ENCODE assay signal across 25 cellular contexts in the genomic region with DNA sequence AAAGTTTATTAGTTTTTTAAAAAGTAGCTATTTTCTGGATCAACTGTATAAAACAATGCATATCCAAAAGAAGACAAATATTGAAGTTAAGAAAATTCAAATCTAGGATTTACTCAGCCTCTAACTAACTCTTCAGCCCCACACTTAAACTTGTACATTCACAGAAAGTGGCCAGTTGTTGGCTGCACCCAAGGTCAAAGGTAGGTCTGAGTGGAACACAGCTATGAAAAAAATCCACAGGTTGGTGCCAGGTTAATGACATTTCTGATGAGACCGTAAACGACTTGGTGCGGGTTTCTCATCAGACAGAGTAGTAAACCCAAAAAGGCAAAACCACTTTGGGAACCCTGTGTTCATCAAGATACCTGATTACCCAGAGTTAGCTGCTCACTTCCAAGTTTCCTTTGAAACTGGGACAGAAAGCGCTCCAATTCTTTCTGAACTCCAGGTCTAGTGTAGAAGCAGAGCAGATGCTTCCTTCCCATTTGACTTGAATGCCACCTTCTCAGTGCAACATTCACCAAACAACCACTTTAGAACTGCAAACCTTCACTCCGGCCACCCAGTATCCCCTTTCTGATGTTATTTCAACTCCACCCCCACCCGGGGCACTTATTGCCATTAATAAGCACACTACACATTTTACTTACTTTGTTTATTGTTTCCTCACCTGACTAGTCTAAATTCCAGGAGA.
DNase-seq lines count a peak whose midpoint lies in the region; ATAC-seq, FAIRE-seq and TF ChIP-seq lines count a peak whose summit lies in the region.
"Had no signal": no experiment of that assay in that cellular context is flagged by ENCODE, and none has a peak within 500 bp of the region (broad histone marks: within the 10 kb centered on the region; RNA-seq: fewer than 3 reads in every experiment).

No MANE protein-coding gene starts in this region.

- H3K4me3 ChIP-seq in AG04450 (ENCODE audit: low read depth, low read length) (no peak overlapping the region), neuronal stem cell (ENCODE audit: low read length in 2 of 2) (no peak overlapping the region)
- H3K4me3 ChIP-seq: esophagus muscularis mucosa, HAP-1, thyroid gland had no signal

- no peak overlapping the region for H3K18ac ChIP-seq in neuronal stem cell (ENCODE audit: low read length)

- TF ChIP-seq POLR2A in H54 (IDR thresholded peaks at IDR 0.05; ENCODE audit: low read depth, low read length) = no peak

- H4K91ac ChIP-seq in neuronal stem cell (ENCODE audit: low read depth, low read length, poor library complexity) = no peak overlapping the region

- H3K4me1 ChIP-seq in neuronal stem cell (ENCODE audit: control insufficient read depth in 2 of 2, insufficient read depth in 1 of 2, low read depth in 1 of 2, low read length in 2 of 2) = peaks cover 0 to 6% of the 10 kb centered on the region in 2 donors
- H3K4me1 ChIP-seq: parathyroid adenoma had no signal

- no peak overlapping the region for H2BK120ac ChIP-seq in neuronal stem cell (ENCODE audit: low read depth, low read length)

- no peak overlapping the region for H4K8ac ChIP-seq in neuronal stem cell (ENCODE audit: low read depth, low read length)

- POLR2A ChIA-PET in AG04450 (lab: Yijun Ruan, JAX) = no interaction called here

- H2BK5ac ChIP-seq in neuronal stem cell (ENCODE audit: low read length) = no peak overlapping the region

- no peak overlapping the region for H3K9ac ChIP-seq in neuronal stem cell (ENCODE audit: low read depth, low read length, poor library complexity)
- H3K9ac ChIP-seq: parathyroid adenoma had no signal

- CTCF ChIA-PET in AG04450 (lab: Charles Lee) = interaction anchor here (0.6 to 1.3 kb wide), 3 partner anchors 49 to 766 kb away, joined by 3 to 4 read pairs (median 3); no protein-coding TSS in a partner anchor

- H3K79me1 ChIP-seq in neuronal stem cell (ENCODE audit: low read depth, low read length) = no peaks in the 10 kb centered on the region

- H2AK5ac ChIP-seq in neuronal stem cell (ENCODE audit: low read depth, low read length) = no peak overlapping the region

- H3K27ac Mint-ChIP-seq in HFFc6 = peak overlapping the region; percentile 89
- H3K27ac Mint-ChIP-seq in endothelial cell (ENCODE audit: unreplicated experiment) = peak overlapping the region; percentile 92
- H3K27ac Mint-ChIP-seq: activated naive CD4-positive, alpha-beta T cell treated with anti-CD3 and anti-CD28 coated beads, Interleukin-2, amount 10 ng/mL, durations not matched to agents 7 days and 5 days; stimulated activated naive B cell treated with anti-CD40 and anti-IgM and Interleukin-4, amounts not matched to agents 10 μg/mL and 1 μg/mL and 100 μg/mL, for 72 hours; T-cell had no signal

- peak overlapping the region; percentile 52 for H2AFZ ChIP-seq in neuronal stem cell (ENCODE audit: low read length)
- H2AFZ ChIP-seq: parathyroid adenoma had no signal

- H3K9me3 Mint-ChIP-seq in HFFc6 = no peaks in the 10 kb centered on the region
- H3K9me3 Mint-ChIP-seq in endothelial cell (ENCODE audit: unreplicated experiment) = no peaks in the 10 kb centered on the region
- H3K9me3 Mint-ChIP-seq: activated naive CD4-positive, alpha-beta T cell treated with anti-CD3 and anti-CD28 coated beads, Interleukin-2, amount 10 ng/mL, durations not matched to agents 7 days and 5 days; activated T-cell treated with anti-CD3 and anti-CD28 coated beads, Interleukin-2, amount 50 U/mL, for 4 hours; central memory CD8-positive, alpha-beta T cell; stimulated activated naive B cell treated with anti-CD40 and anti-IgM and Interleukin-4, amounts not matched to agents 10 μg/mL and 1 μg/mL and 100 μg/mL, for 72 hours; T-cell had no signal

- no peaks in the 10 kb centered on the region for H3K36me3 ChIP-seq in neuronal stem cell (replicated peaks in 1 of 2; ENCODE audit: control insufficient read depth in 2 of 2, insufficient read depth in 2 of 2, low read length in 2 of 2)
- H3K36me3 ChIP-seq: esophagus muscularis mucosa, HAP-1, thyroid gland had no signal

- H3K23ac ChIP-seq in neuronal stem cell (ENCODE audit: low read depth, low read length, poor library complexity) = no peak overlapping the region

- H3K36me3 Mint-ChIP-seq in HFFc6 (ENCODE audit: low read depth) (no peaks in the 10 kb centered on the region; the same call in 1 of the 2 replicates), endothelial cell (ENCODE audit: low read depth, unreplicated experiment) (no peaks in the 10 kb centered on the region)
- H3K36me3 Mint-ChIP-seq: activated naive CD4-positive, alpha-beta T cell treated with anti-CD3 and anti-CD28 coated beads, Interleukin-2, amount 10 ng/mL, durations not matched to agents 7 days and 5 days; stimulated activated naive B cell treated with anti-CD40 and anti-IgM and Interleukin-4, amounts not matched to agents 10 μg/mL and 1 μg/mL and 100 μg/mL, for 72 hours; T-cell had no signal

- H3K27me3 Mint-ChIP-seq in HFFc6 (ENCODE audit: insufficient read depth) = no peaks in the 10 kb centered on the region
- peaks cover 4% of the 10 kb centered on the region for H3K27me3 Mint-ChIP-seq in endothelial cell (ENCODE audit: unreplicated experiment)
- H3K27me3 Mint-ChIP-seq: activated naive CD4-positive, alpha-beta T cell treated with anti-CD3 and anti-CD28 coated beads, Interleukin-2, amount 10 ng/mL, durations not matched to agents 7 days and 5 days; stimulated activated naive B cell treated with anti-CD40 and anti-IgM and Interleukin-4, amounts not matched to agents 10 μg/mL and 1 μg/mL and 100 μg/mL, for 72 hours had no signal

- TF ChIP-seq CTCF in AG04450 (IDR thresholded peaks at IDR 0.05; ENCODE audit: low read depth, low read length) (no peak), HFFc6 (IDR thresholded peaks at IDR 0.05) (no peak), endothelial cell (IDR thresholded peaks at IDR 0.05; ENCODE audit: unreplicated experiment) (no peak)

- no peak overlapping the region for H3K14ac ChIP-seq in neuronal stem cell (ENCODE audit: low read length)

- no peak overlapping the region for H2BK12ac ChIP-seq in neuronal stem cell (ENCODE audit: low read length)

- H3K4me1 Mint-ChIP-seq in HFFc6 (ENCODE audit: low read depth) (peaks cover 63% of the 10 kb centered on the region), endothelial cell (ENCODE audit: unreplicated experiment) (peaks cover 21% of the 10 kb centered on the region)
- H3K4me1 Mint-ChIP-seq: activated naive CD4-positive, alpha-beta T cell treated with anti-CD3 and anti-CD28 coated beads, Interleukin-2, amount 10 ng/mL, durations not matched to agents 7 days and 5 days; central memory CD8-positive, alpha-beta T cell had no signal

- H3K27ac ChIP-seq in AG04450 (ENCODE audit: low read depth, low read length) (peak overlapping the region; percentile 69), neuronal stem cell (replicated peaks; ENCODE audit: low read length) (no peak overlapping the region)
- H3K27ac ChIP-seq: parathyroid adenoma had no signal

- no CpG with 5 or more reads among the region's 6 CpGs for WGBS in neuronal stem cell (ENCODE audit: extremely low coverage in 2 of 2, insufficient read length in 2 of 2, insufficient replicate concordance in 1 of 2), 2 donors

- no peaks in the 10 kb centered on the region for H3K9me3 ChIP-seq in AG04450 (ENCODE audit: control insufficient read depth, insufficient read depth, low read length)
- no peaks in the 10 kb centered on the region for H3K9me3 ChIP-seq in neuronal stem cell (replicated peaks in 1 of 2; ENCODE audit: control insufficient read depth in 2 of 2, insufficient read depth in 1 of 2, low read depth in 1 of 2, low read length in 2 of 2)
- H3K9me3 ChIP-seq: esophagus muscularis mucosa, HAP-1, thyroid gland had no signal

- H3K27me3 ChIP-seq in AG04450 (ENCODE audit: control insufficient read depth, insufficient read depth, low read length) (no peaks in the 10 kb centered on the region), neuronal stem cell (ENCODE audit: control insufficient read depth in 3 of 3, insufficient read depth in 3 of 3, low read depth in 1 of 3, low read length in 3 of 3) (no peaks in the 10 kb centered on the region)
- H3K27me3 ChIP-seq: esophagus muscularis mucosa, thyroid gland had no signal

- FAIRE-seq in H54 (lab: Jason Lieb, UNC) = no peak
- FAIRE-seq: TTC549 had no signal

- ATAC-seq in HG03039 (IDR thresholded peaks at IDR 0.05; ENCODE audit: unreplicated experiment) = no peak
- no peak for ATAC-seq in HG02870 (IDR thresholded peaks at IDR 0.05; ENCODE audit: unreplicated experiment)
- ATAC-seq: activated T-cell treated with anti-CD3 and anti-CD28 coated beads, Interleukin-2, amount 50 U/mL, for 4 hours; stimulated activated naive B cell treated with anti-CD40 and anti-IgM and Interleukin-4, amounts not matched to agents 10 μg/mL and 1 μg/mL and 100 μg/mL, for 72 hours; T-cell had no signal

- H3K4me3 Mint-ChIP-seq in HFFc6 (no peak overlapping the region; the same call in 1 of the 2 replicates), endothelial cell (ENCODE audit: unreplicated experiment) (no peak overlapping the region)
- H3K4me3 Mint-ChIP-seq: activated naive CD4-positive, alpha-beta T cell treated with anti-CD3 and anti-CD28 coated beads, Interleukin-2, amount 10 ng/mL, durations not matched to agents 7 days and 5 days; activated T-cell treated with anti-CD3 and anti-CD28 coated beads, Interleukin-2, amount 50 U/mL, for 4 hours; central memory CD8-positive, alpha-beta T cell; stimulated activated naive B cell treated with anti-CD40 and anti-IgM and Interleukin-4, amounts not matched to agents 10 μg/mL and 1 μg/mL and 100 μg/mL, for 72 hours; T-cell had no signal

- DNase-seq in AG04450 (ENCODE audit: low read depth, low spot score) = no peak
- no peak for DNase-seq in HFFc6
- no peak for DNase-seq in endothelial cell (ENCODE audit: low spot score)
- DNase-seq in neuronal stem cell (ENCODE audit: low spot score) = no peak
- no peak for DNase-seq in H54 (ENCODE audit: insufficient read length, low spot score)
- no peak for DNase-seq in activated gamma-delta T cell treated with Interleukin-2 at 50 U/mL for 16 hours
- DNase-seq: activated CD4-positive, alpha-beta T cell treated with anti-CD3 and anti-CD28 coated beads for 1 hour; activated CD8-positive, alpha-beta memory T cell treated with anti-CD3 and anti-CD28 coated beads for 24 hours; activated naive CD4-positive, alpha-beta T cell treated with anti-CD3 and anti-CD28 coated beads, Interleukin-2, amount 10 ng/mL, durations not matched to agents 7 days and 5 days; activated T-cell treated with anti-CD3 and anti-CD28 coated beads, Interleukin-2, amount 50 U/mL, for 4 hours; MM.1S; NCI-H146; NCI-H2171; NCI-H526 treated with DMSO at 0.1 percent for 48 hours; stimulated activated CD4-positive, alpha-beta T cell treated with anti-CD3 and anti-CD28 coated beads, Interleukin-2, amount 100 ng/mL, for 24 hours; stimulated activated naive B cell treated with anti-CD40 and anti-IgM and Interleukin-4, amounts not matched to agents 10 μg/mL and 1 μg/mL and 100 μg/mL, for 72 hours; T-cell; thyroid gland had no signal

- no peak overlapping the region for H3K4me2 ChIP-seq in neuronal stem cell (ENCODE audit: insufficient read depth, low read length, poor library complexity, severe bottlenecking)

- H3K4ac ChIP-seq in neuronal stem cell (ENCODE audit: low read length) = no peak overlapping the region

- H2BK15ac ChIP-seq in neuronal stem cell (ENCODE audit: low read length) = no peak overlapping the region
